In the genomic region with DNA sequence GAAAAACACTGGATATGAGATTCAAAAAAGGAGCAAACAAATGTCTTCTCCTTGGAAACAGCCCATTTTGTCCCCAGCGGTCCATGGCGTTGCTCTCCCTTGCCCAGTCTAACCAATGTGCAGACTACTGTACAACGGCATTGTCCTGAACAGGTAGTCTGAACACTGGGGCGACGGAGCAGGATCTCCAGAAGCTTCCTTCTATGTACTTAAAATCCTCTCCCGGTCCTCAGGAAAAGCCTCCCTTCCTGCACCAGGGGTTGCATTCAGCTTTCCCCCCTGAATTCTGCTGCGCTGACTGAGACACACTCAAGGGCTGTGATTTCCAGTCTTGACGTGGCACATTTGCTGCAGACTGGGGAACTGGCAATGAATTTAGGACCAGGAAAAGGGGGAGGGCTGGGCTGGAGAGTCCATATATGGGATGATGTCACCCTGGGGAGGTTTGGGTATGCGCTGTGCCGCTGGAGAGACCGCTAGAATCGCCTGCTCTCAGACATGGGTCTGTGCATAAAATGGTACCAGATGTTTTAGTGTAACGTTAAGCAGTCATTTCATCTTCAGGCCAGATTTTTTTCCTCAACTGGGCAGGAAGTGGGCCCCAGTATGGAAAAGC, we compare ENCODE assay signal across 11 cellular contexts.
DNase-seq lines count a peak whose midpoint lies in the region; ATAC-seq, FAIRE-seq and TF ChIP-seq lines count a peak whose summit lies in the region.
"Had no signal": no experiment of that assay in that cellular context is flagged by ENCODE, and none has a peak within 500 bp of the region (broad histone marks: within the 10 kb centered on the region; RNA-seq: fewer than 3 reads in every experiment).

No MANE protein-coding gene starts in this region.

- no peaks in the 10 kb centered on the region for H3K4me1 ChIP-seq in liver (ENCODE audit: control insufficient read depth in 4 of 4, insufficient read depth in 4 of 4, low read length in 3 of 4)
- no peaks in the 10 kb centered on the region for H3K4me1 ChIP-seq in HepG2 (ENCODE audit: insufficient read depth, low read length)
- peaks cover 24% of the 10 kb centered on the region for H3K4me1 ChIP-seq in neural progenitor cell

- no peaks in the 10 kb centered on the region for H3K79me2 ChIP-seq in HepG2 (ENCODE audit: insufficient read depth, low read length)
- no peaks in the 10 kb centered on the region for H3K79me2 ChIP-seq in neural progenitor cell (ENCODE audit: low read depth)

- H3K4me3 Mint-ChIP-seq in neural progenitor cell (peak overlapping the region; percentile 78), T-cell (no peak overlapping the region), immature natural killer cell (no peak overlapping the region)

- H3K27me3 Mint-ChIP-seq in neural progenitor cell (ENCODE audit: insufficient read depth, low read depth) (no peaks in the 10 kb centered on the region), T-cell (no peaks in the 10 kb centered on the region), immature natural killer cell (ENCODE audit: low read depth in 3 of 3) (peaks cover 0 to 3% (median 0%) of the 10 kb centered on the region in 3 donors)

- H3K9me3 Mint-ChIP-seq in neural progenitor cell (no peaks in the 10 kb centered on the region), T-cell (no peaks in the 10 kb centered on the region), immature natural killer cell (no peaks in the 10 kb centered on the region)

- no peaks in the 10 kb centered on the region for H3F3A ChIP-seq in neural progenitor cell (ENCODE audit: low read depth)

- DNase-seq in HepG2 (ENCODE audit: low spot score) (no peak), fibroblast of mammary gland (ENCODE audit: low read depth) (peak; percentile 99), neural progenitor cell (ENCODE audit: low spot score) (no peak), T-cell (no peak), immature natural killer cell (no peak), NCI-H1092 (lab: John Stamatoyannopoulos, UW) (no peak), 8988T (no peak)
- DNase-seq: activated CD4-positive, alpha-beta T cell treated with anti-CD3 and anti-CD28 coated beads for 4 hours; head of caudate nucleus had no signal

- POLR2A ChIA-PET in HepG2 (lab: Yijun Ruan, JAX): no interaction called here
- POLR2A ChIA-PET in T-cell (lab: Charles Lee): no interaction called here

- no peak overlapping the region for H2AFZ ChIP-seq in HepG2 (ENCODE audit: low read length)
- peak overlapping the region; percentile 1 for H2AFZ ChIP-seq in neural progenitor cell (replicated peaks)

- FAIRE-seq in HepG2 (lab: Jason Lieb, UNC): no peak

- H3K36me3 Mint-ChIP-seq in neural progenitor cell (no peaks in the 10 kb centered on the region), T-cell (no peaks in the 10 kb centered on the region), immature natural killer cell (peaks cover 0 to 4% (median 0%) of the 10 kb centered on the region in 3 donors)

- CTCF ChIA-PET in HepG2 (lab: Yijun Ruan, JAX; ENCODE audit: low intra/inter-chr PET ratio, low total read pairs): no interaction called here
- CTCF ChIA-PET in T-cell (lab: Charles Lee): no interaction called here

- ATAC-seq in HepG2 (no peak), T-cell (replicated peaks in 1 of 4) (no peak)

- H4K20me1 ChIP-seq in HepG2 (ENCODE audit: insufficient read depth, low read length) (no peaks in the 10 kb centered on the region), neural progenitor cell (ENCODE audit: low read depth) (no peaks in the 10 kb centered on the region)

- H3K4me3 ChIP-seq in liver (ENCODE audit: low read depth in 1 of 3, low read length in 3 of 3): peak overlapping the region; percentile 1 to 36 (median 27)
- H3K4me3 ChIP-seq in HepG2 (replicated peaks in 1 of 3; ENCODE audit: insufficient read depth in 1 of 3, low read depth in 2 of 3, low read length in 3 of 3): no peak overlapping the region
- peak overlapping the region; percentile 84 for H3K4me3 ChIP-seq in fibroblast of mammary gland (ENCODE audit: control insufficient read depth, low read depth, low read length)
- no peak overlapping the region for H3K4me3 ChIP-seq in neural progenitor cell

- BruUV-seq in HepG2 (replicated peaks; lab: Mats Ljungman, UMichigan): no TSS peak

- intact Hi-C loops in HepG2 (cut with micrococcal nuclease; ENCODE audit: unreplicated experiment): no loop called here

- no peak for TF ChIP-seq POLR2A in HepG2 (IDR thresholded peaks at IDR 0.05; ENCODE audit: insufficient read depth in 1 of 2, low read depth in 2 of 2, low read length in 2 of 2)

- H3K27ac Mint-ChIP-seq in neural progenitor cell: peak overlapping the region; percentile 69
- no peak overlapping the region for H3K27ac Mint-ChIP-seq in T-cell
- peak overlapping the region in 1 of 6 donors; percentile 71 for H3K27ac Mint-ChIP-seq in immature natural killer cell

- no peak overlapping the region for H3K4me2 ChIP-seq in HepG2 (ENCODE audit: low read depth, low read length)
- H3K4me2 ChIP-seq in neural progenitor cell: no peak overlapping the region

- no peaks in the 10 kb centered on the region for H3K9me3 ChIP-seq in liver (ENCODE audit: control insufficient read depth in 4 of 4, low read length in 3 of 4)
- no peaks in the 10 kb centered on the region for H3K9me3 ChIP-seq in HepG2 (ENCODE audit: low read length)
- no peaks in the 10 kb centered on the region for H3K9me3 ChIP-seq in neural progenitor cell (ENCODE audit: low read depth)

- H3K9ac ChIP-seq in liver (ENCODE audit: low read depth in 1 of 2, low read length in 2 of 2) (peak overlapping the region in 1 of 2 donors; percentile 40), HepG2 (ENCODE audit: insufficient read depth, low read depth, low read length) (no peak overlapping the region), neural progenitor cell (no peak overlapping the region)

- H3K36me3 ChIP-seq in liver (ENCODE audit: control insufficient read depth in 4 of 4, insufficient read depth in 3 of 4, low read depth in 1 of 4, low read length in 3 of 4): no peaks in the 10 kb centered on the region
- no peaks in the 10 kb centered on the region for H3K36me3 ChIP-seq in HepG2 (replicated peaks in 1 of 2; ENCODE audit: control insufficient read depth in 1 of 2, insufficient read depth in 2 of 2, low read length in 2 of 2)
- no peaks in the 10 kb centered on the region for H3K36me3 ChIP-seq in neural progenitor cell

- 78% methylated on average over 13 of the region's 13 CpGs for WGBS in liver
- WGBS in HepG2 (ENCODE audit: low lambda C conversion rate): 68% methylated on average over 12 of the region's 13 CpGs

- TF ChIP-seq RAD21 in liver (IDR thresholded peaks at IDR 0.05) (peak in 1 of 2 donors; percentile 24), HepG2 (CRISPR knock-in tag; IDR thresholded peaks at IDR 0.05) (no peak)

- TF ChIP-seq EP300 in HepG2 (IDR thresholded peaks at IDR 0.05; ENCODE audit: low read depth in 2 of 2, low read length in 2 of 2) (no peak), HepG2 (CRISPR knock-in tag; IDR thresholded peaks at IDR 0.05; ENCODE audit: borderline replicate concordance) (no peak)

- H3K27me3 ChIP-seq in liver (ENCODE audit: control insufficient read depth in 4 of 4, insufficient read depth in 4 of 4, low read length in 3 of 4): no peaks in the 10 kb centered on the region
- no peaks in the 10 kb centered on the region for H3K27me3 ChIP-seq in HepG2 (ENCODE audit: control insufficient read depth in 1 of 2, insufficient read depth in 2 of 2, low read length in 2 of 2)
- H3K27me3 ChIP-seq in neural progenitor cell: no peaks in the 10 kb centered on the region

- H3K4me1 Mint-ChIP-seq in neural progenitor cell (peaks cover 45% of the 10 kb centered on the region), T-cell (peaks cover 0 to 4% (median 0%) of the 10 kb centered on the region in 3 donors), immature natural killer cell (peaks cover 0 to 4% of the 10 kb centered on the region in 2 donors)

- in situ Hi-C loops in HepG2 (cut with HindIII; ENCODE audit: extremely low pct_ligation_motif_present, low pct_unique_long_range_greater_than_20kb): no loop called here

- peak overlapping the region; percentile 24 to 58 for H3K27ac ChIP-seq in liver (ENCODE audit: low read depth in 1 of 2, low read length in 2 of 2)
- H3K27ac ChIP-seq in HepG2 (ENCODE audit: extremely low read length, insufficient read depth, low read length): no peak overlapping the region
- no peak overlapping the region for H3K27ac ChIP-seq in neural progenitor cell
- H3K27ac ChIP-seq: C4-2B had no signal

- no peak for TF ChIP-seq CTCF in liver (IDR thresholded peaks at IDR 0.05; ENCODE audit: low read depth, low read length, missing input control)
- TF ChIP-seq CTCF in HepG2 (CRISPR knock-in tag; IDR thresholded peaks at IDR 0.05): no peak
- no peak for TF ChIP-seq CTCF in fibroblast of mammary gland (conservative IDR thresholded peaks at IDR 0.05; ENCODE audit: control insufficient read depth, insufficient read depth, low read depth, low read length)
- TF ChIP-seq CTCF in neural progenitor cell (IDR thresholded peaks at IDR 0.05): no peak

TF ChIP-seq in liver, 16 proteins besides CTCF, POLR2A, EP300 and RAD21:
- TF ChIP-seq TAF1 (conservative IDR thresholded peaks at IDR 0.05) (peak; percentile 68), FOXA2 (IDR thresholded peaks at IDR 0.05) (no peak)

TF ChIP-seq in HepG2, 621 proteins besides CTCF, POLR2A, EP300 and RAD21 (continues in another document):
- TF ChIP-seq ELF4 (CRISPR knock-in tag; IDR thresholded peaks at IDR 0.05; ENCODE audit: borderline replicate concordance) (no peak), BORCS8-MEF2B (CRISPR knock-in tag; IDR thresholded peaks at IDR 0.05) (no peak)
- TF ChIP-seq, protein P1, sequence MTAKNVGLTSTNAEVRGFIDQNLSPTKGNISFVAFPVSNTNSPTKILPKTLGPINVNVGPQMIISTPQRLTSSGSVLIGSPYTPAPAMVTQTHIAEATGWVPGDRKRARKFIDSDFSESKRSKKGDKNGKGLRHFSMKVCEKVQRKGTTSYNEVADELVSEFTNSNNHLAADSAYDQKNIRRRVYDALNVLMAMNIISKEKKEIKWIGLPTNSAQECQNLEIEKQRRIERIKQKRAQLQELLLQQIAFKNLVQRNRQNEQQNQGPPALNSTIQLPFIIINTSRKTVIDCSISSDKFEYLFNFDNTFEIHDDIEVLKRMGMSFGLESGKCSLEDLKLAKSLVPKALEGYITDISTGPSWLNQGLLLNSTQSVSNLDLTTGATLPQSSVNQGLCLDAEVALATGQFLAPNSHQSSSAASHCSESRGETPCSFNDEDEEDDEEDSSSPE (CRISPR knock-in tag; IDR thresholded peaks at IDR 0.05): no peak

Comparison
In these comparisons a context has a peak if more than half of its experiments do, and no peak if none do; other contexts are left out.
1. H3K27ac ChIP-seq: peak in liver (2 of 2); none in HepG2 (single experiment) and neural progenitor cell (single experiment).
2. H3K4me3 ChIP-seq: peak in liver (3 of 3) and fibroblast of mammary gland (single experiment); none in HepG2 (0 of 3) and neural progenitor cell (single experiment).